In genomic region chr12:76195920-76196319, GRCh38 we compare ENCODE assay signal across 9 cellular contexts.
"Had no signal": no experiment of that assay in that cellular context is flagged by ENCODE, and none has a peak within 500 bp of the region (broad histone marks: within the 10 kb centered on the region; RNA-seq: fewer than 3 reads in every experiment).

No MANE protein-coding gene starts in this region.

- H3K4me3 Mint-ChIP-seq: GM23338, H9, HFFc6, IgD-negative memory B cell had no signal

- H3K4me2 ChIP-seq: GM23338 had no signal

- ATAC-seq: GM23338, HCT116, HepG2 had no signal

- H3K27ac Mint-ChIP-seq: GM23338, H9, HFFc6, IgD-negative memory B cell had no signal

- H3K4me3 ChIP-seq: GM23338 had no signal

- H2AFZ ChIP-seq: GM23338 had no signal

- DNase-seq: H9, HFFc6, KG1 had no signal

- H3K27ac ChIP-seq: HL-60 had no signal

- FAIRE-seq: H1, HepG2 had no signal

- H3K4me1 Mint-ChIP-seq: GM23338, H9 had no signal
